In the genomic region with DNA sequence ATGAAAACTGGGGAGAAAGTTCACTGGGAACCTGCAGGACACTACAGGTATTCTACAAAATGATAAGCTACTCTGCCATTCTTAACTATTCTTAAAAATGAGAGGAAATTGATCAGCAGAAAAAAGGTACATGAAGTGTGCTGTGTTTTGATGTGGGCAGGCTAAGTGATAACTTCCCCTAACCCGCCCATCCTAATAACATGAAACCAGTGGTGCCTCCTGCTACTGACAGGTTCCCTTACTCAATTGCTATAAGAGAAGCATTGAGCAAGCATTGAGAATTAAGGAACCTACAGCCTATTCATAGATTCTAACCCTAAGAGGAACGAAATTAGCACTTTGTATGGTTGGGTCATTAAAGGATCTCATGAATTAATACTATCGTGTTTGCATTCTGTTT, we compare ENCODE assay signal across 15 cellular contexts. TPM values are rescaled to one million over a fixed set of nuclear protein-coding genes. Genes with fewer than 3 reads are reported as not detected.
DNase-seq lines count a peak whose midpoint lies in the region; ATAC-seq and TF ChIP-seq lines count a peak whose summit lies in the region.
"Had no signal": no experiment of that assay in that cellular context is flagged by ENCODE, and none has a peak within 500 bp of the region (broad histone marks: within the 10 kb centered on the region; RNA-seq: fewer than 3 reads in every experiment).

No MANE protein-coding gene starts in this region.

- no peaks in the 10 kb centered on the region for H3K9me2 ChIP-seq in Karpas-422 (replicated peaks; ENCODE audit: insufficient read depth, low read length)

- H3K9me3 Mint-ChIP-seq in activated naive CD4-positive, alpha-beta T cell treated with anti-CD3 and anti-CD28 coated beads, Interleukin-2, amount 10 ng/mL, durations not matched to agents 7 days and 5 days: no peaks in the 10 kb centered on the region
- H3K9me3 Mint-ChIP-seq in activated CD8-positive, alpha-beta T cell treated with anti-CD3 and anti-CD28 coated beads for 36 hours: no peaks in the 10 kb centered on the region
- H3K9me3 Mint-ChIP-seq in stimulated activated memory B cell treated with anti-CD40 and anti-IgM and Interleukin-4, amounts not matched to agents 10 μg/mL and 1 μg/mL and 100 μg/mL, for 72 hours: no peaks in the 10 kb centered on the region
- H3K9me3 Mint-ChIP-seq: activated naive CD4-positive, alpha-beta T cell treated with anti-CD3 and anti-CD28 coated beads, Interleukin-2, amount 50 U/mL, for 24 hours had no signal

- peaks cover 71% of the 10 kb centered on the region for H3K4me1 Mint-ChIP-seq in activated naive CD4-positive, alpha-beta T cell treated with anti-CD3 and anti-CD28 coated beads, Interleukin-2, amount 10 ng/mL, durations not matched to agents 7 days and 5 days
- H3K4me1 Mint-ChIP-seq in activated CD8-positive, alpha-beta T cell treated with anti-CD3 and anti-CD28 coated beads for 36 hours (ENCODE audit: low read depth): peaks cover 38% of the 10 kb centered on the region
- H3K4me1 Mint-ChIP-seq in stimulated activated memory B cell treated with anti-CD40 and anti-IgM and Interleukin-4, amounts not matched to agents 10 μg/mL and 1 μg/mL and 100 μg/mL, for 72 hours: peaks cover 45% of the 10 kb centered on the region

- H3K27me3 ChIP-seq in Karpas-422 (ENCODE audit: low read length): no peaks in the 10 kb centered on the region
- H3K27me3 ChIP-seq: breast epithelium, testis had no signal

- ATAC-seq in activated CD8-positive, alpha-beta T cell treated with anti-CD3 and anti-CD28 coated beads for 36 hours: no peak
- peak; percentile 79 for ATAC-seq in stimulated activated memory B cell treated with anti-CD40 and anti-IgM and Interleukin-4, amounts not matched to agents 10 μg/mL and 1 μg/mL and 100 μg/mL, for 72 hours
- no peak for ATAC-seq in esophagus mucosa
- ATAC-seq: left colon, Right ventricle myocardium inferior had no signal

- H3K27ac Mint-ChIP-seq in activated naive CD4-positive, alpha-beta T cell treated with anti-CD3 and anti-CD28 coated beads, Interleukin-2, amount 10 ng/mL, durations not matched to agents 7 days and 5 days: peak overlapping the region; percentile 29
- H3K27ac Mint-ChIP-seq in activated CD8-positive, alpha-beta T cell treated with anti-CD3 and anti-CD28 coated beads for 36 hours: peak overlapping the region; percentile 9
- H3K27ac Mint-ChIP-seq in stimulated activated memory B cell treated with anti-CD40 and anti-IgM and Interleukin-4, amounts not matched to agents 10 μg/mL and 1 μg/mL and 100 μg/mL, for 72 hours: no peak overlapping the region
- H3K27ac Mint-ChIP-seq: activated naive CD4-positive, alpha-beta T cell treated with anti-CD3 and anti-CD28 coated beads, Interleukin-2, amount 50 U/mL, for 24 hours had no signal

- H3K4me1 ChIP-seq in Karpas-422 (ENCODE audit: low read length): peaks cover 54% of the 10 kb centered on the region

- no peak overlapping the region for H3K4me3 ChIP-seq in Karpas-422 (ENCODE audit: low read length)
- H3K4me3 ChIP-seq: breast epithelium, testis had no signal

- H3K79me2 ChIP-seq in Karpas-422 (ENCODE audit: low read length): peaks cover 9% of the 10 kb centered on the region; the same call in 1 of the 2 replicates

- intact Hi-C loops in activated CD8-positive, alpha-beta T cell treated with anti-CD3 and anti-CD28 coated beads for 36 hours (cut with micrococcal nuclease): no loop called here

- CTCF ChIA-PET in activated naive CD4-positive, alpha-beta T cell treated with anti-CD3 and anti-CD28 coated beads, Interleukin-2, amount 10 ng/mL, durations not matched to agents 7 days and 5 days (lab: Charles Lee): interaction anchor here (1.1 kb wide), 1 partner anchor 16 kb away, joined by 3 read pairs; no protein-coding TSS in a partner anchor
- CTCF ChIA-PET in activated CD8-positive, alpha-beta T cell treated with anti-CD3 and anti-CD28 coated beads for 36 hours (lab: Charles Lee): no interaction called here

- H2AFZ ChIP-seq in Karpas-422 (ENCODE audit: low read length): no peak overlapping the region

- H3K27me3 Mint-ChIP-seq in activated naive CD4-positive, alpha-beta T cell treated with anti-CD3 and anti-CD28 coated beads, Interleukin-2, amount 10 ng/mL, durations not matched to agents 7 days and 5 days: no peaks in the 10 kb centered on the region
- H3K27me3 Mint-ChIP-seq in activated CD8-positive, alpha-beta T cell treated with anti-CD3 and anti-CD28 coated beads for 36 hours: no peaks in the 10 kb centered on the region
- H3K27me3 Mint-ChIP-seq in stimulated activated memory B cell treated with anti-CD40 and anti-IgM and Interleukin-4, amounts not matched to agents 10 μg/mL and 1 μg/mL and 100 μg/mL, for 72 hours: no peaks in the 10 kb centered on the region
- H3K27me3 Mint-ChIP-seq: activated naive CD4-positive, alpha-beta T cell treated with anti-CD3 and anti-CD28 coated beads, Interleukin-2, amount 50 U/mL, for 24 hours had no signal

- DNase-seq in activated naive CD4-positive, alpha-beta T cell treated with anti-CD3 and anti-CD28 coated beads, Interleukin-2, amount 10 ng/mL, durations not matched to agents 7 days and 5 days: no peak
- no peak for DNase-seq in activated naive CD4-positive, alpha-beta T cell treated with anti-CD3 and anti-CD28 coated beads, Interleukin-2, amount 50 U/mL, for 16 hours
- peak; percentile 67 to 98 for DNase-seq in NOMO-1 (lab: John Stamatoyannopoulos, UW; ENCODE audit: unreplicated experiment in 2 of 2)
- DNase-seq in activated CD8-positive, alpha-beta T cell treated with anti-CD3 and anti-CD28 coated beads for 36 hours: no peak
- DNase-seq in Karpas-422: no peak
- no peak for DNase-seq in stimulated activated CD4-positive, alpha-beta T cell treated with anti-CD3 and anti-CD28 coated beads, Interleukin-4, amount 100 ng/mL, for 24 hours
- DNase-seq: left colon, NCI-H2081, NCI-H82, testis had no signal

- H3K4me3 Mint-ChIP-seq in activated naive CD4-positive, alpha-beta T cell treated with anti-CD3 and anti-CD28 coated beads, Interleukin-2, amount 10 ng/mL, durations not matched to agents 7 days and 5 days: no peak overlapping the region
- H3K4me3 Mint-ChIP-seq in activated CD8-positive, alpha-beta T cell treated with anti-CD3 and anti-CD28 coated beads for 36 hours: no peak overlapping the region
- no peak overlapping the region for H3K4me3 Mint-ChIP-seq in stimulated activated memory B cell treated with anti-CD40 and anti-IgM and Interleukin-4, amounts not matched to agents 10 μg/mL and 1 μg/mL and 100 μg/mL, for 72 hours
- H3K4me3 Mint-ChIP-seq: activated naive CD4-positive, alpha-beta T cell treated with anti-CD3 and anti-CD28 coated beads, Interleukin-2, amount 50 U/mL, for 24 hours had no signal

- peaks cover 41% of the 10 kb centered on the region for H3K36me3 Mint-ChIP-seq in activated naive CD4-positive, alpha-beta T cell treated with anti-CD3 and anti-CD28 coated beads, Interleukin-2, amount 10 ng/mL, durations not matched to agents 7 days and 5 days
- peaks cover 4% of the 10 kb centered on the region for H3K36me3 Mint-ChIP-seq in activated CD8-positive, alpha-beta T cell treated with anti-CD3 and anti-CD28 coated beads for 36 hours (ENCODE audit: low read depth)
- peaks cover 17% of the 10 kb centered on the region for H3K36me3 Mint-ChIP-seq in stimulated activated memory B cell treated with anti-CD40 and anti-IgM and Interleukin-4, amounts not matched to agents 10 μg/mL and 1 μg/mL and 100 μg/mL, for 72 hours
- H3K36me3 Mint-ChIP-seq: activated naive CD4-positive, alpha-beta T cell treated with anti-CD3 and anti-CD28 coated beads, Interleukin-2, amount 50 U/mL, for 24 hours had no signal

- TF ChIP-seq CTCF in activated CD8-positive, alpha-beta T cell treated with anti-CD3 and anti-CD28 coated beads for 36 hours (IDR thresholded peaks at IDR 0.05): no peak

- H3K4me2 ChIP-seq in Karpas-422 (ENCODE audit: low read depth, low read length, poor library complexity, severe bottlenecking): no peak overlapping the region

- no peak overlapping the region for H3K9ac ChIP-seq in Karpas-422 (ENCODE audit: low read length)

- H4K20me1 ChIP-seq in Karpas-422 (ENCODE audit: insufficient read depth, low read depth, low read length): 0 out of 2 replicates have a peak, but pooled peaks cover 7% of the 10 kb centered on the region

- H3K27ac ChIP-seq in Karpas-422 (ENCODE audit: low read length): no peak overlapping the region
- H3K27ac ChIP-seq: breast epithelium, testis had no signal

- no peaks in the 10 kb centered on the region for H3K36me3 ChIP-seq in Karpas-422 (ENCODE audit: insufficient read depth, low read length)
- H3K36me3 ChIP-seq: breast epithelium had no signal

- H3K9me3 ChIP-seq in Karpas-422 (ENCODE audit: low read length): no peaks in the 10 kb centered on the region
- H3K9me3 ChIP-seq: breast epithelium, testis had no signal

- POLR2A ChIA-PET in activated CD8-positive, alpha-beta T cell treated with anti-CD3 and anti-CD28 coated beads for 36 hours (lab: Charles Lee): interaction anchor here (0.6 kb wide), 2 partner anchors 10 kb away, joined by 3 read pairs; no protein-coding TSS in a partner anchor

RNA-seq across cellular contexts. Expression of a gene that starts 18.9 kb away (rescaled TPM):
- total RNA-seq in activated CD8-positive, alpha-beta T cell treated with anti-CD3 and anti-CD28 coated beads for 36 hours: 1 to 10 TPM; 7.3 to 8.9 TPM
- total RNA-seq in Karpas-422 (2014; rRNA removed; shearing (Covaris generic); ENCODE audit: low replicate concordance): 11.8 and 12.2 TPM in 2 replicates
- 11.0 TPM for total RNA-seq in esophagus mucosa

Comparison
In these comparisons a context has a peak if more than half of its experiments do, and no peak if none do; other contexts are left out.
1. DNase-seq: peak in NOMO-1 (2 of 2); none in activated naive CD4-positive, alpha-beta T cell treated with anti-CD3 and anti-CD28 coated beads, Interleukin-2, amount 10 ng/mL, durations not matched to agents 7 days and 5 days (single experiment), activated naive CD4-positive, alpha-beta T cell treated with anti-CD3 and anti-CD28 coated beads, Interleukin-2, amount 50 U/mL, for 16 hours (single experiment), activated CD8-positive, alpha-beta T cell treated with anti-CD3 and anti-CD28 coated beads for 36 hours (single experiment), Karpas-422 (single experiment) and stimulated activated CD4-positive, alpha-beta T cell treated with anti-CD3 and anti-CD28 coated beads, Interleukin-4, amount 100 ng/mL, for 24 hours (single experiment).